Comparison of ENCODE assay signal across 25 cellular contexts in the genomic region with DNA sequence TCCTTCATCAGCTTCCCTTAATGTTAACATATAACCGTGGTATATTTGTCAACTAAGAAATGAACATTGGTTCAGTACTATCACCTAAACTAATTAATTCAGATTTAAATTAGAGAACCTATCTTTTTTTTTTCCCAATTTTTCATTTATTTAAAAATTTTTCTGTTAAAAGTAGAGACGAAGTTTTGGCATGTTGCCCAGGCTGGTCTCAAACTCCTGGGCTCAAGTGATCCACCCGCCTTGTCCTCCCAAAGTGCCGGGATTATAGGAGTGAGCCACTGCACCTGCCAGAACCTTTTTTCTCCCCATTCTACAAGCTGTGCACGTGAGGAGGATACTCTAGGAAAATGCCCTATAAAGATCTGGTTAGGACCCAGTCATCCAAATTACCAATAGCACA. TPM values are rescaled to one million over a fixed set of nuclear protein-coding genes. Genes with fewer than 3 reads are reported as not detected.
DNase-seq lines count a peak whose midpoint lies in the region; ATAC-seq, FAIRE-seq and TF ChIP-seq lines count a peak whose summit lies in the region.
"Had no signal": no experiment of that assay in that cellular context is flagged by ENCODE, and none has a peak within 500 bp of the region (broad histone marks: within the 10 kb centered on the region; RNA-seq: fewer than 3 reads in every experiment).

No MANE protein-coding gene starts in this region.

- H3K79me2 ChIP-seq in K562 (ENCODE audit: control insufficient read depth, insufficient read depth, low read length), result peaks cover 40% of the 10 kb centered on the region
- H3K79me2 ChIP-seq in parathyroid adenoma, result peaks cover 3% of the 10 kb centered on the region

- peaks cover 12 to 16% of the 10 kb centered on the region in 2 experiments; a peak in 4 of 5 replicates for H3K4me1 ChIP-seq in K562 (replicated peaks in 1 of 2; ENCODE audit: control insufficient read depth in 2 of 2, insufficient read depth in 2 of 2, low read length in 2 of 2)
- H3K4me1 ChIP-seq in parathyroid adenoma, result peaks cover 3% of the 10 kb centered on the region
- H3K4me1 ChIP-seq in upper lobe of left lung, result peaks cover 12 to 28% (median 15%) of the 10 kb centered on the region in 4 donors

- H3K36me3 Mint-ChIP-seq in T-helper 17 cell (ENCODE audit: low read depth), result peaks cover 2% of the 10 kb centered on the region

- TF ChIP-seq RAD21 in K562 (CRISPR knock-in tag; conservative IDR thresholded peaks at IDR 0.05 in 1 of 2, IDR thresholded peaks at IDR 0.05 in 1 of 2), result no peak

- FAIRE-seq in K562 (lab: Jason Lieb, UNC), result no peak
- FAIRE-seq: A549, GM12878, GM12892, GM19239 had no signal

- TF ChIP-seq EP300 in K562 (IDR thresholded peaks at IDR 0.05; ENCODE audit: low read length) (no peak), upper lobe of left lung (IDR thresholded peaks at IDR 0.05) (no peak)

- peak overlapping the region; percentile 19 for H3K27ac Mint-ChIP-seq in T-helper 17 cell
- H3K27ac Mint-ChIP-seq: B cell had no signal

- H3K27me3 Mint-ChIP-seq in T-helper 17 cell, result no peaks in the 10 kb centered on the region
- H3K27me3 Mint-ChIP-seq: B cell; CD4-positive, alpha-beta T cell had no signal

- no peak overlapping the region for H3K4me3 ChIP-seq in K562
- no peak overlapping the region for H3K4me3 ChIP-seq in parathyroid adenoma (ENCODE audit: low read depth, low read length)
- no peak overlapping the region for H3K4me3 ChIP-seq in upper lobe of left lung
- H3K4me3 ChIP-seq: A549; BLaER1 treated with 17β-estradiol and CSF1 and Interleukin-3, amounts not matched to agents 10 nM and 100 nM; GM12878 had no signal

- WGBS in K562 (ENCODE audit: insufficient coverage, low coverage, missing lambda C conversion rate), result 80% methylated on average over 5 of the region's 5 CpGs
- 83 to 89% methylated on average over 5 of the region's 5 CpGs for WGBS in upper lobe of left lung, 2 donors

- CTCF ChIA-PET in K562 (lab: Yijun Ruan, JAX; ENCODE audit: low intra/inter-chr PET ratio), result no interaction called here

- POLR2A ChIA-PET in K562 (lab: Yijun Ruan, JAX), result interaction anchor here (1.5 kb wide), 1 partner anchor 19 kb away, joined by 5 read pairs; no protein-coding TSS in a partner anchor

- intact Hi-C loops in K562 (cut with micrococcal nuclease), result loop anchor here (5.0 kb wide), 1 partner anchor 54 kb away; a partner anchor contains a TSS

- no peak for DNase-seq in T-helper 17 cell
- no peak for DNase-seq in K562 (ENCODE audit: extremely low read depth in 1 of 4, low spot score in 3 of 4)
- DNase-seq in D341Med (ENCODE audit: low spot score), result no peak
- DNase-seq in upper lobe of left lung, result no peak
- DNase-seq: AML-193; Caco-2; Calu3; CD4-positive, alpha-beta T cell; CD8-positive, alpha-beta T cell; DMS 273 treated with DMSO at 0.1 percent for 48 hours; DMS153; DMS53; DMS79; DND-41; EL; GDM1 had no signal

- H3K36me3 ChIP-seq in K562 (ENCODE audit: control insufficient read depth, insufficient read depth, low read length), result peaks cover 65% of the 10 kb centered on the region
- H3K36me3 ChIP-seq in parathyroid adenoma (ENCODE audit: control insufficient read depth, insufficient read depth, low read length), result no peaks in the 10 kb centered on the region
- peaks cover under 1 to 54% (median 34%) of the 10 kb centered on the region in 4 donors for H3K36me3 ChIP-seq in upper lobe of left lung

- no peaks in the 10 kb centered on the region for H3K27me3 ChIP-seq in K562 (ENCODE audit: control insufficient read depth in 2 of 2, insufficient read depth in 2 of 2, low read length in 2 of 2)
- H3K27me3 ChIP-seq in parathyroid adenoma (ENCODE audit: control insufficient read depth, insufficient read depth, low read length), result no peaks in the 10 kb centered on the region
- no peaks in the 10 kb centered on the region for H3K27me3 ChIP-seq in upper lobe of left lung
- H3K27me3 ChIP-seq: BLaER1 treated with 17β-estradiol and CSF1 and Interleukin-3, amounts not matched to agents 10 nM and 100 nM had no signal

- peaks cover 23% of the 10 kb centered on the region for H3K4me1 Mint-ChIP-seq in T-helper 17 cell

- H3K9me1 ChIP-seq in K562 (ENCODE audit: control insufficient read depth, insufficient read depth, low read length), result no peaks in the 10 kb centered on the region

- H4K20me1 ChIP-seq in K562 (replicated peaks; ENCODE audit: control insufficient read depth, insufficient read depth, low read length), result no peaks in the 10 kb centered on the region

- no peak for ATAC-seq in T-helper 17 cell
- ATAC-seq in K562, result no peak
- no peak for ATAC-seq in upper lobe of left lung (ENCODE audit: low FRiP score in 2 of 2)
- ATAC-seq: A549; CD8-positive, alpha-beta T cell; GM12878 had no signal

- H3K4me2 ChIP-seq in K562 (ENCODE audit: insufficient read depth, low read length), result no peak overlapping the region
- H3K4me2 ChIP-seq in parathyroid adenoma (ENCODE audit: low read length), result no peak overlapping the region
- H3K4me2 ChIP-seq: A549 had no signal

- no peak overlapping the region for H3K9ac ChIP-seq in K562 (ENCODE audit: insufficient read depth in 1 of 2, low read depth in 2 of 2, low read length in 2 of 2)
- no peak overlapping the region for H3K9ac ChIP-seq in parathyroid adenoma
- H3K9ac ChIP-seq: BLaER1 treated with 17β-estradiol and CSF1 and Interleukin-3, amounts not matched to agents 10 nM and 100 nM had no signal

- H3K27ac ChIP-seq in K562 (ENCODE audit: extremely low read depth, low read depth, low read length) (no peak overlapping the region), parathyroid adenoma (peak overlapping the region; percentile 36), upper lobe of left lung (no peak overlapping the region)
- H3K27ac ChIP-seq: 22Rv1; A549; BLaER1 treated with 17β-estradiol and CSF1 and Interleukin-3, amounts not matched to agents 10 nM and 100 nM; C4-2B had no signal

- TF ChIP-seq CTCF in K562 (IDR thresholded peaks at IDR 0.05 in 2 of 3, conservative IDR thresholded peaks at IDR 0.05 in 1 of 3; ENCODE audit: insufficient read depth in 2 of 3, low read depth in 1 of 3, low read length in 3 of 3) (no peak), parathyroid adenoma (IDR thresholded peaks at IDR 0.05) (no peak), upper lobe of left lung (IDR thresholded peaks at IDR 0.05) (no peak)

- H3K4me3 Mint-ChIP-seq in T-helper 17 cell, result no peak overlapping the region
- H3K4me3 Mint-ChIP-seq: B cell; CD8-positive, alpha-beta T cell had no signal

- no peak for TF ChIP-seq POLR2A in K562 (conservative IDR thresholded peaks at IDR 0.05)
- no peak for TF ChIP-seq POLR2A in upper lobe of left lung (IDR thresholded peaks at IDR 0.05)

- H3K9me3 ChIP-seq in T-helper 17 cell (ENCODE audit: control insufficient read depth, low read length, poor library complexity, severe bottlenecking) (no peaks in the 10 kb centered on the region), K562 (replicated peaks; ENCODE audit: control insufficient read depth, insufficient read depth, low read depth, low read length) (no peaks in the 10 kb centered on the region), parathyroid adenoma (ENCODE audit: control insufficient read depth, low read length) (no peaks in the 10 kb centered on the region), upper lobe of left lung (no peaks in the 10 kb centered on the region)
- H3K9me3 ChIP-seq: A549; BLaER1 treated with 17β-estradiol and CSF1 and Interleukin-3, amounts not matched to agents 10 nM and 100 nM; Caco-2 had no signal

- H2AFZ ChIP-seq in K562 (ENCODE audit: low read depth, low read length), result no peak overlapping the region
- no peak overlapping the region for H2AFZ ChIP-seq in parathyroid adenoma

- BruUV-seq in K562 (replicated peaks; lab: Mats Ljungman, UMichigan), result TSS peak; percentile 2

- in situ Hi-C loops in K562 (cut with MboI), result no loop called here

RNA-seq across cellular contexts. Expression of a gene that starts 3.6 kb away (rescaled TPM):
- total RNA-seq in T-helper 17 cell (10 to 100 TPM; 19.4 to 21.9 TPM), K562 (2014; rRNA removed) (151 and 192 TPM in 2 replicates), K562 (2014; rRNA removed; fragmentation: Illumina TruSeq; extraction: Trizol) (187 and 198 TPM in 2 replicates), K562 (2015; rRNA removed; fragmentation: Illumina TruSeq; extraction: Trizol) (160 and 168 TPM in 2 replicates), K562 (2021) (159 and 165 TPM in 2 replicates), upper lobe of left lung (10 to 100 TPM; 31.4 to 80.0 (median 60.4) TPM)
- 79.5 and 79.6 TPM in 2 replicates for total RNA-seq in K562 (2011; cell fraction: chromatin; rRNA removed; ENCODE audit: low replicate concordance)
- 86.2 and 96.6 TPM in 2 replicates for total RNA-seq in K562 (2011; cell fraction: nucleolus; rRNA removed)
- 142 and 189 TPM in 2 replicates for total RNA-seq in K562 (2011; cell fraction: nucleoplasm; rRNA removed)
- polyA plus RNA-seq in K562 (2011; rRNA removed) (128 and 239 TPM in 2 replicates), K562 (2014; fragmentation: Illumina TruSeq; extraction: Trizol) (249 and 260 TPM in 2 replicates), K562 (2014; fragmentation: Nextera tagmentation; extraction: Ambion mirVana) (10 to 100 TPM; 50.4 to 72.2 TPM), K562 (2014; rRNA removed) (182 and 210 TPM in 2 replicates)
- polyA plus RNA-seq in K562 (2011; cell fraction: cytosol; rRNA removed), result 178 and 192 TPM in 2 replicates
- 52.1 and 69.8 TPM in 2 replicates for polyA plus RNA-seq in K562 (2011; cell fraction: nucleus; rRNA removed)
- 121 and 150 TPM in 2 replicates for polyA plus RNA-seq in K562 (2012)
- polyA minus RNA-seq in K562 (2011; rRNA and poly(A)+ RNA removed), result 155 and 274 TPM in 2 replicates
- 34.8 and 79.5 TPM in 2 replicates for polyA minus RNA-seq in K562 (2011; cell fraction: cytosol; rRNA and poly(A)+ RNA removed)
- polyA minus RNA-seq in K562 (2011; cell fraction: nucleus; rRNA and poly(A)+ RNA removed), result 17.2 and 23.3 TPM in 2 replicates

RNA-seq across cellular contexts. Expression of a gene that starts 19.7 kb away (rescaled TPM):
- total RNA-seq in T-helper 17 cell (10 to 100 TPM; 54.8 to 61.4 TPM), K562 (2014; rRNA removed) (70.7 and 95.7 TPM in 2 replicates), K562 (2014; rRNA removed; fragmentation: Illumina TruSeq; extraction: Trizol) (192 and 210 TPM in 2 replicates), K562 (2015; rRNA removed; fragmentation: Illumina TruSeq; extraction: Trizol) (159 and 165 TPM in 2 replicates), K562 (2021) (148 and 167 TPM in 2 replicates), upper lobe of left lung (100 to 1,000 TPM in 1 of 6 donors, 10 to 100 TPM in 5; 41.0 to 131 (median 71.1) TPM)
- 340 and 391 TPM in 2 replicates for total RNA-seq in K562 (2011; cell fraction: chromatin; rRNA removed; ENCODE audit: low replicate concordance)
- 528 and 545 TPM in 2 replicates for total RNA-seq in K562 (2011; cell fraction: nucleolus; rRNA removed)
- 415 and 429 TPM in 2 replicates for total RNA-seq in K562 (2011; cell fraction: nucleoplasm; rRNA removed)
- polyA plus RNA-seq in K562 (2011; rRNA removed) (208 and 296 TPM in 2 replicates), K562 (2014; fragmentation: Illumina TruSeq; extraction: Trizol) (170 and 212 TPM in 2 replicates), K562 (2014; fragmentation: Nextera tagmentation; extraction: Ambion mirVana) (100 to 1,000 TPM; 197 to 330 TPM), K562 (2014; rRNA removed) (73.3 and 108 TPM in 2 replicates)
- polyA plus RNA-seq in K562 (2011; cell fraction: cytosol; rRNA removed), result 224 and 257 TPM in 2 replicates
- polyA plus RNA-seq in K562 (2011; cell fraction: nucleus; rRNA removed), result 171 and 194 TPM in 2 replicates
- 171 and 200 TPM in 2 replicates for polyA plus RNA-seq in K562 (2012)
- 589 and 1,261 TPM in 2 replicates for polyA minus RNA-seq in K562 (2011; rRNA and poly(A)+ RNA removed)
- 132 and 273 TPM in 2 replicates for polyA minus RNA-seq in K562 (2011; cell fraction: cytosol; rRNA and poly(A)+ RNA removed)
- 106 and 141 TPM in 2 replicates for polyA minus RNA-seq in K562 (2011; cell fraction: nucleus; rRNA and poly(A)+ RNA removed)

RNA-seq across cellular contexts. Expression of a gene that starts 52.0 kb away (rescaled TPM):
- total RNA-seq in T-helper 17 cell (10 to 100 TPM in 1 of 2 donors, 1 to 10 TPM in 1; 7.9 to 16.0 TPM), K562 (2014; rRNA removed) (62.6 and 71.9 TPM in 2 replicates), K562 (2014; rRNA removed; fragmentation: Illumina TruSeq; extraction: Trizol) (103 and 115 TPM in 2 replicates), K562 (2015; rRNA removed; fragmentation: Illumina TruSeq; extraction: Trizol) (87.5 and 88.8 TPM in 2 replicates), K562 (2021) (92.8 and 94.0 TPM in 2 replicates), upper lobe of left lung (1 to 10 TPM; 1.6 to 3.8 (median 2.7) TPM)
- 48.7 and 145 TPM in 2 replicates for total RNA-seq in K562 (2011; cell fraction: chromatin; rRNA removed; ENCODE audit: low replicate concordance)
- total RNA-seq in K562 (2011; cell fraction: nucleolus; rRNA removed), result 27.3 and 34.2 TPM in 2 replicates
- total RNA-seq in K562 (2011; cell fraction: nucleoplasm; rRNA removed), result 59.7 and 90.7 TPM in 2 replicates
- polyA plus RNA-seq in K562 (2011; rRNA removed) (58.7 and 108 TPM in 2 replicates), K562 (2014; fragmentation: Illumina TruSeq; extraction: Trizol) (91.4 and 102 TPM in 2 replicates), K562 (2014; fragmentation: Nextera tagmentation; extraction: Ambion mirVana) (10 to 100 TPM; 63.9 to 70.9 TPM), K562 (2014; rRNA removed) (68.7 and 74.1 TPM in 2 replicates)
- polyA plus RNA-seq in K562 (2011; cell fraction: cytosol; rRNA removed), result 26.0 and 32.8 TPM in 2 replicates
- 29.3 and 30.2 TPM in 2 replicates for polyA plus RNA-seq in K562 (2011; cell fraction: nucleus; rRNA removed)
- 65.7 and 70.1 TPM in 2 replicates for polyA plus RNA-seq in K562 (2012)
- polyA minus RNA-seq in K562 (2011; rRNA and poly(A)+ RNA removed), result 67.6 and 79.8 TPM in 2 replicates
- polyA minus RNA-seq in K562 (2011; cell fraction: cytosol; rRNA and poly(A)+ RNA removed), result 19.7 and 38.1 TPM in 2 replicates
- polyA minus RNA-seq in K562 (2011; cell fraction: nucleus; rRNA and poly(A)+ RNA removed), result 40.3 and 46.8 TPM in 2 replicates
